In the genomic region with DNA sequence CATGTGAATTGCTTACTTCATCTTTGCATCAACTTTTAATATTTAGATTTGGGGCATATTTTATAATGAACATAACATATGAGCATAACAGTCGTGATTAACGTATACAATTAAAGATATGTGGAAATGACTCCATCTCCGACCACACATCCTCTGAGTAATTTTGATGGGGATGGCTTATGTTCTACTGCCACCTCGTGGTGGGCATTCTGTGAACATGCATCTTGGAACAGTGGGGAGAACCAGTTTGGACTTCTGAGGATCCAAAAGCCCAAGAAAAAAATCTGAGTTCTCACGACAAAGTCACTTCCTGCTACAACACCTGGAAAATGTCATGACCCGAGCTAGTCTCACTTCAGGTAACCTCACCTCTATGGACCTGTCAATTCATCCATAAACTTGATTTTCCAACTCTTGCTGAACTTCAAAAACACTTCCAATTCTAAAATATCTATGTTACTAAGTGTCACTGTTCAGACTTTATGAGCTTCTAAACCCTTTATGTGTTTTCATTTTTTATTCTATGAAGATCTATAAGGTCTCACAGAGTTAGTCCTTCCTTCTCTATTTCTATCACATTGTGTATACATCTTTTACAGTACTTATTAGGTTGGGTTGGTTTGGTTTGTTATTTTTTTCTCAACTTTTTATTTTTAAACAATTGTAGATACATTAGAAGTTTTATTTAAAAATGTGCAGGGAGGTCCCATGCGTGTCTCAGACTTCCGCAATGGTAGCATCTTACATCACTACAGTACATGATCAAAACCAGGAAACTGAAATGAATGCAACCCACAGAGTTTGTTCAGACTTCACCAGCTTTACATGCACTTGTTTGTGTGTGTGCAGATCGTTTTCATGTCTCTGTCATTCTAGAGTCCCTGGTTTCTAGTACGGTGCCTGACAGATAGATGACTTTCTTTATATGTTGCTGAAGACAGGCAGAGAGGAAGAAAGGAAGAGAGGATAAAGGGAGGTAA, we compare ENCODE assay signal across 8 cellular contexts. TPM values are rescaled to one million over a fixed set of nuclear protein-coding genes. Genes with fewer than 3 reads are reported as not detected.
DNase-seq lines count a peak whose midpoint lies in the region; ATAC-seq and TF ChIP-seq lines count a peak whose summit lies in the region.

No MANE protein-coding gene starts in this region.

- H3K36me3 ChIP-seq in A673 (ENCODE audit: insufficient read depth, low read length, poor library complexity, severe bottlenecking) = no peaks in the 10 kb centered on the region

- intact Hi-C loops in A673 (cut with micrococcal nuclease; ENCODE audit: unreplicated experiment) = loop anchor here (1.0 to 2.0 kb wide), 3 partner anchors 222 to 666 kb away; no protein-coding TSS in a partner anchor
- intact Hi-C loops in dorsolateral prefrontal cortex (cut with DNase I) = loop anchor here (2.0 to 5.0 kb wide), 3 partner anchors 52 to 667 kb away; a partner anchor contains a TSS

- H3K4me1 ChIP-seq in A673 (ENCODE audit: insufficient read depth, low read length, poor library complexity, severe bottlenecking) = no peaks in the 10 kb centered on the region

- no peak overlapping the region for H3K4me3 ChIP-seq in A673 (ENCODE audit: low read depth, low read length, poor library complexity, severe bottlenecking)
- no peak overlapping the region for H3K4me3 ChIP-seq in dorsolateral prefrontal cortex

- peak; percentile 84 for TF ChIP-seq CTCF in A673 (conservative IDR thresholded peaks at IDR 0.05; ENCODE audit: low read depth, low read length)
- peak; percentile 75 to 98 (median 93) for TF ChIP-seq CTCF in dorsolateral prefrontal cortex (IDR thresholded peaks at IDR 0.05 in 54 of 56, conservative IDR thresholded peaks at IDR 0.05 in 2 of 56; ENCODE audit: low read depth in 1 of 56, partially characterized antibody in 56 of 56)

- H3K27ac ChIP-seq in A673 (ENCODE audit: low read depth, low read length, poor library complexity, severe bottlenecking) (no peak overlapping the region), dorsolateral prefrontal cortex (no peak overlapping the region)

- H3K27me3 ChIP-seq in A673 (replicated peaks; ENCODE audit: insufficient read depth, low read depth, low read length, poor library complexity) (peaks cover 54% of the 10 kb centered on the region), dorsolateral prefrontal cortex (peaks cover 0 to 21% (median 0%) of the 10 kb centered on the region in 45 donors)

- peak; percentile 71 for ATAC-seq in GM18517 (IDR thresholded peaks at IDR 0.05; ENCODE audit: unreplicated experiment)
- ATAC-seq in HG03439 (IDR thresholded peaks at IDR 0.05; ENCODE audit: unreplicated experiment) = peak; percentile 71

- no peaks in the 10 kb centered on the region for H3K9me3 ChIP-seq in A673 (ENCODE audit: low read depth, low read length, poor library complexity, severe bottlenecking)

- POLR2A ChIA-PET in A673 (lab: Charles Lee; ENCODE audit: low non-redundant PET) = no interaction called here

- DNase-seq in A673 (ENCODE audit: low spot score) (peak; percentile 75), NCI-H526 treated with DMSO at 0.1 percent for 48 hours (lab: John Stamatoyannopoulos, UW) (peak; percentile 31), dorsolateral prefrontal cortex (peak; percentile 28 to 84 (median 63)), medulla oblongata (ENCODE audit: extremely low spot score) (peak; percentile 90)
- peak; percentile 43 to 71 for DNase-seq in activated CD4-positive, alpha-beta T cell treated with anti-CD3 and anti-CD28 coated beads, Interleukin-2, amount 50 U/mL, for 24 hours (ENCODE audit: low read depth in 1 of 2, low spot score in 1 of 2)
- peak; percentile 33 to 34 for DNase-seq in stimulated activated CD8-positive, alpha-beta memory T cell treated with anti-CD3 and anti-CD28 coated beads, Interleukin-2, amount 100 ng/mL, for 1 hour (ENCODE audit: low read depth in 2 of 2)

- CTCF ChIA-PET in A673 (lab: Charles Lee) = interaction anchor here (1.1 to 1.7 kb wide), 2 partner anchors 600 to 666 kb away, joined by 7 to 8 read pairs; no protein-coding TSS in a partner anchor

- no TSS peak for BruUV-seq in A673 (replicated peaks; lab: Mats Ljungman, UMichigan)

RNA-seq across cellular contexts. Expression of a gene that starts 38.2 kb away (rescaled TPM):
- not detected in 2 replicates for total RNA-seq in A673 (2021)
- under 1 TPM in 12 of 120 experiments, not detected in 108; 0.04 to 0.51 (median 0.07) TPM for total RNA-seq in dorsolateral prefrontal cortex

RNA-seq across cellular contexts. Expression of a gene that starts 53.1 kb away (rescaled TPM):
- total RNA-seq in A673 (2021) (not detected in 2 replicates), dorsolateral prefrontal cortex (1 to 10 TPM in 61 of 120 experiments, under 1 TPM in 38, not detected in 21; 0.34 to 4.4 (median 1.1) TPM)

Comparison
In these comparisons a context has a peak if more than half of its experiments do, and no peak if none do; other contexts are left out.
1. DNase-seq: peak in every context shown above with its lines; median percentile 90 in medulla oblongata; 75 in A673; 63 in dorsolateral prefrontal cortex; 57 in activated CD4-positive, alpha-beta T cell treated with anti-CD3 and anti-CD28 coated beads, Interleukin-2, amount 50 U/mL, for 24 hours; 34 in stimulated activated CD8-positive, alpha-beta memory T cell treated with anti-CD3 and anti-CD28 coated beads, Interleukin-2, amount 100 ng/mL, for 1 hour; 31 in NCI-H526 treated with DMSO at 0.1 percent for 48 hours.